Comparison of ENCODE assay signal across 1 cellular context in the genomic region with DNA sequence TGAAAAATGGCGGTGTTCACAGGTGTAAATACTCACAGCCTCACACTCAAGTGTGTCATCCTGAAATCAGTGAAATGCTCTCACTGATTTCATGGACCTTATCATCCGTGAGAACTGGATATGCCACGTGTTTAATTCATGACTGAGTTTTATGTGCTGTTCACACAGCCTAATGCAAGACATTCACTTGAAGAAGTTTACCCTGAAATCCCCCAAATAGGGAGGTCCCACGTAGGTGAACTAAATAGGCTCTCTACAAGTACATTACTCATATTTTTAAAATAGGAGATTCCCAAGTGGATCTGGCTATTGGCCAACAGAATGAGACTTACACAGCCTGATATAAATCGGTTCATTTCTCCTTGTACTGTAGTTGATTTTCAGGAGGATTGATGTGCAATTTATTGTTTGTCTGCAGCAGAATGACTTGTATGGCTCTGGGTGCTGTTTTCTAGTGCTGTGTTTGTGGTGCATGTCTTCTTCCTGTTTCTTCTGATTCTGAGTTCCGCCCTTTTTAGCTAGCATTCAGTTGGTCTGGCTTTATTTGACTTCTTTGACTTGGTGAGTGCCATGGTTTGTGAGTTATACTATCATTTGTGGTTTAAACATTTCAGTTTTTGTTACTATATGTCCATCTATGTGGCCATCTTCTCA.
TF ChIP-seq lines count a peak whose summit lies in the region.

No MANE protein-coding gene starts in this region.

TF ChIP-seq in IMR-90, 13 proteins besides CTCF, POLR2A, EP300 and RAD21 (continued from another document):
- TF ChIP-seq MAFK (IDR thresholded peaks at IDR 0.05; ENCODE audit: low read depth, low read length) (no peak), RCOR1 (IDR thresholded peaks at IDR 0.05; ENCODE audit: insufficient replicate concordance, low read length) (no peak)
- TF ChIP-seq, protein P1, sequence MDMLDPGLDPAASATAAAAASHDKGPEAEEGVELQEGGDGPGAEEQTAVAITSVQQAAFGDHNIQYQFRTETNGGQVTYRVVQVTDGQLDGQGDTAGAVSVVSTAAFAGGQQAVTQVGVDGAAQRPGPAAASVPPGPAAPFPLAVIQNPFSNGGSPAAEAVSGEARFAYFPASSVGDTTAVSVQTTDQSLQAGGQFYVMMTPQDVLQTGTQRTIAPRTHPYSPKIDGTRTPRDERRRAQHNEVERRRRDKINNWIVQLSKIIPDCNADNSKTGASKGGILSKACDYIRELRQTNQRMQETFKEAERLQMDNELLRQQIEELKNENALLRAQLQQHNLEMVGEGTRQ (IDR thresholded peaks at IDR 0.05; ENCODE audit: low read depth, low read length), result no peak
